Comparison of ENCODE assay signal across 8 cellular contexts in the genomic region with DNA sequence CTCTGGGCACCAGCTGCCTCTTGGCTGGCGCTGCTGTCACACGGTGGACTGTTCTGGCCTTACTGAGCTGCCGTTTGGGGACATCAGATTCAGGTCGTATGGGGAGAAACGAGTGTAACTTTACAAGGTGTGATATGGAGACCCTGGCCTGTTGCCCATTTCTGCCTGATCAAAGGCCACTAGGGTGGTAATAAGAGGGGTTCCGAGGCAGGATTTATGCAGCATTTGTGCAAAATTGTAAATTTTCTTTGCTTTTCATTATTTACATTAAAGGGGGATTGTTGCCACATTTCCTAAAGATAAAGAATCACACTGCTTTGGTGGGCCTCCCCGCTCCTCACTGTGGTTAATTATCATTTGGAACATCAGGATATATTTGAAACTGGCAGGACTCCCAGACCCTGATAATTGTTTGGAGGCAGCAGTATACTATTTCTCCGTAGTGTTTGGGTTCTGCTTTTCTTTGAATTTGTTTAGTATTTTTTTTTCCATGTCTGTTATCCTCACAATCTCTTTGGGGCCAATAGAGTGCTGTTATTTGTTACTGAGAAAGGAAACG. TPM values are rescaled to one million over a fixed set of nuclear protein-coding genes. Genes with fewer than 3 reads are reported as not detected.
A peak's percentile ranks its signal among the peaks of the same experiment; 100 is the strongest.
DNase-seq lines count a peak whose midpoint lies in the region; ATAC-seq lines count a peak whose summit lies in the region.

No MANE protein-coding gene starts in this region.

- peaks cover 24% of the 10 kb centered on the region for H3K36me3 Mint-ChIP-seq in T-helper 2 cell treated with Interferon-gamma antibody and Interleukin-4, amounts not matched to agents 5 μg/mL and 100 μg/mL, for 36 hours (ENCODE audit: low read depth)
- peaks cover 31% of the 10 kb centered on the region for H3K36me3 Mint-ChIP-seq in dendritic cell treated with granulocyte-macrophage colony-stimulating factor and Interleukin-4, amounts not matched to agents 40 ng/mL and 50 ng/mL, for 4 days (ENCODE audit: low read depth)
- peaks cover 0 to 23% (median 13%) of the 10 kb centered on the region in 3 donors for H3K36me3 Mint-ChIP-seq in naive thymus-derived CD8-positive, alpha-beta T cell

- H3K4me3 Mint-ChIP-seq in T-helper 2 cell treated with Interferon-gamma antibody and Interleukin-4, amounts not matched to agents 5 μg/mL and 100 μg/mL, for 36 hours: peak overlapping the region; percentile 97
- H3K4me3 Mint-ChIP-seq in dendritic cell treated with granulocyte-macrophage colony-stimulating factor and Interleukin-4, amounts not matched to agents 40 ng/mL and 50 ng/mL, for 4 days: peak overlapping the region; percentile 86
- peak overlapping the region; percentile 90 to 98 (median 94) for H3K4me3 Mint-ChIP-seq in naive thymus-derived CD8-positive, alpha-beta T cell

- no peak for DNase-seq in T-helper 2 cell treated with Interferon-gamma antibody and Interleukin-4, amounts not matched to agents 5 μg/mL and 100 μg/mL, for 36 hours (ENCODE audit: low spot score)
- DNase-seq in T-helper 2 cell: no peak
- peak; percentile 37 for DNase-seq in NCI-H446 treated with DMSO at 0.1 percent for 48 hours (lab: John Stamatoyannopoulos, UW)
- DNase-seq in naive thymus-derived CD8-positive, alpha-beta T cell: no peak
- DNase-seq in GM19238 (ENCODE audit: insufficient read length, low spot score): no peak
- no peak for DNase-seq in germinal center (ENCODE audit: low spot score)

- intact Hi-C loops in dendritic cell treated with granulocyte-macrophage colony-stimulating factor and Interleukin-4, amounts not matched to agents 40 ng/mL and 50 ng/mL, for 4 days (cut with micrococcal nuclease): loop anchor here (1.0 to 2.0 kb wide), 2 partner anchors 55 to 103 kb away; a partner anchor contains a TSS

- POLR2A ChIA-PET in naive thymus-derived CD8-positive, alpha-beta T cell (lab: Charles Lee): interaction anchor here (0.7 to 2.7 kb wide), 14 partner anchors 10 to 1962 kb away, joined by 3 to 27 read pairs (median 9); a partner anchor contains a TSS

- H3K27me3 Mint-ChIP-seq in T-helper 2 cell treated with Interferon-gamma antibody and Interleukin-4, amounts not matched to agents 5 μg/mL and 100 μg/mL, for 36 hours (ENCODE audit: low read depth): no peaks in the 10 kb centered on the region
- H3K27me3 Mint-ChIP-seq in dendritic cell treated with granulocyte-macrophage colony-stimulating factor and Interleukin-4, amounts not matched to agents 40 ng/mL and 50 ng/mL, for 4 days: no peaks in the 10 kb centered on the region
- H3K27me3 Mint-ChIP-seq in naive thymus-derived CD8-positive, alpha-beta T cell: no peaks in the 10 kb centered on the region

- peaks cover 43% of the 10 kb centered on the region for H3K4me1 Mint-ChIP-seq in T-helper 2 cell treated with Interferon-gamma antibody and Interleukin-4, amounts not matched to agents 5 μg/mL and 100 μg/mL, for 36 hours (ENCODE audit: low read depth)
- H3K4me1 Mint-ChIP-seq in dendritic cell treated with granulocyte-macrophage colony-stimulating factor and Interleukin-4, amounts not matched to agents 40 ng/mL and 50 ng/mL, for 4 days (ENCODE audit: low read depth): peaks cover 48% of the 10 kb centered on the region
- H3K4me1 Mint-ChIP-seq in naive thymus-derived CD8-positive, alpha-beta T cell: peaks cover 18 to 67% (median 62%) of the 10 kb centered on the region in 4 donors

- no peak for ATAC-seq in naive thymus-derived CD8-positive, alpha-beta T cell
- no peak for ATAC-seq in HG02970 (IDR thresholded peaks at IDR 0.05; ENCODE audit: low FRiP score, unreplicated experiment)

- H3K27ac Mint-ChIP-seq in T-helper 2 cell treated with Interferon-gamma antibody and Interleukin-4, amounts not matched to agents 5 μg/mL and 100 μg/mL, for 36 hours: peak overlapping the region; percentile 93
- peak overlapping the region; percentile 93 for H3K27ac Mint-ChIP-seq in dendritic cell treated with granulocyte-macrophage colony-stimulating factor and Interleukin-4, amounts not matched to agents 40 ng/mL and 50 ng/mL, for 4 days
- peak overlapping the region; percentile 96 to 100 (median 99) for H3K27ac Mint-ChIP-seq in naive thymus-derived CD8-positive, alpha-beta T cell

- H3K9me3 Mint-ChIP-seq in T-helper 2 cell treated with Interferon-gamma antibody and Interleukin-4, amounts not matched to agents 5 μg/mL and 100 μg/mL, for 36 hours: no peaks in the 10 kb centered on the region
- no peaks in the 10 kb centered on the region for H3K9me3 Mint-ChIP-seq in dendritic cell treated with granulocyte-macrophage colony-stimulating factor and Interleukin-4, amounts not matched to agents 40 ng/mL and 50 ng/mL, for 4 days
- H3K9me3 Mint-ChIP-seq in naive thymus-derived CD8-positive, alpha-beta T cell: no peaks in the 10 kb centered on the region

RNA-seq across cellular contexts. Expression of a gene that starts 0.9 kb away (rescaled TPM):
- 10 to 100 TPM; 38.3 to 40.0 TPM for total RNA-seq in naive thymus-derived CD8-positive, alpha-beta T cell
- 10 to 100 TPM; 32.5 to 61.0 (median 50.2) TPM for polyA plus RNA-seq in naive thymus-derived CD8-positive, alpha-beta T cell

RNA-seq across cellular contexts. Expression of a gene that starts 55.5 kb away (rescaled TPM):
- 10 to 100 TPM in 1 of 2 experiments, 1 to 10 TPM in 1; 8.4 to 10.5 TPM for total RNA-seq in naive thymus-derived CD8-positive, alpha-beta T cell
- polyA plus RNA-seq in naive thymus-derived CD8-positive, alpha-beta T cell: 1 to 10 TPM; 1.8 to 5.3 (median 3.5) TPM
